Comparison of ENCODE assay signal across 7 cellular contexts in the genomic region with DNA sequence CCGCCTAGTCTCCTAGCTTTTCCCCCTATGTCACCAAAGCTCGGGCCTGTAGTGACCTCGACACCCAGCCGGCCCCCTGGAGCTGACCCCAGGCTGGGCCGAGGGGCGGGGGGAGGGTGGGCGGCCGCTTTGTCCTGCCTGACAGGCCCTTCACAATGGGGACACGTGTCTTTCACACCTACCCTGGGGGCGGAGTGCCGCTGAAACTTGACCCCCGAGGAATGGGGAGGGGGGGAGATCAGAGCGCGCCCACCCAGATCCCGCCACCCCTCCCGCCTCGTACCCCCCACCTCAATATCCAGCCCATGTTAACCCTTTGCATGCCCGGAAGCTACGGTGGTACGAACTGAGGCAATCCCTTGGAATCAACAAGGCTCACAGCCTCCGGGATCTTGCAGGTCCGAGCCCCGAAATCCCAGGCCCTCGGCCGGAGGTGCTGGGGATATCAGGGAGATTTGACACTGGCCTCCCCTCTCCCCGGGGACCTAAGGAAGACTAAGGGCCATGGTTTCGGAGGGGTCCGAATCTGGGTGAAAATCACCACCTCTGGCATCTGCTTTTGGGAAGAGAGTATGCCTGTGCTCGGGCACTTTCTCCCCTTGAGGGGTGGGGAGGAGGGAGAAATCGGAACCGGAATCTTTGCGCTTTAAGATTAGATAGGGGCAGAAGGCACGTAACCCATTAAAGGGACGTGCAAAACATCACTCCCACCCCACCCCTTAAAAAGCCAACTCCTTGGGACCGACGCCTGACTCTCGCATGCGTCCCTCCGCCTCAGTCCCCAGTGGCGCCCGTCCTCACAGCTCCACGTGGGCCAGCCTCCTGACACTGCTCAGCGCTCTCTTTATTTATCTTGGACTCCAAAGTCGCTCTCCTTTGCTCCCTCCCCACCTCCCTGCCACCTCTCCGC. TPM values are rescaled to one million over a fixed set of nuclear protein-coding genes. Genes with fewer than 3 reads are reported as not detected.
DNase-seq lines count a peak whose midpoint lies in the region; ATAC-seq, FAIRE-seq and TF ChIP-seq lines count a peak whose summit lies in the region.

No MANE protein-coding gene starts in this region.

- H3K27ac ChIP-seq in esophagus squamous epithelium (no peak overlapping the region), small intestine (ENCODE audit: low read depth in 1 of 2, low read length in 1 of 2) (no peak overlapping the region)

- no peak for TF ChIP-seq POLR2A in H54 (IDR thresholded peaks at IDR 0.05; ENCODE audit: low read depth, low read length)
- TF ChIP-seq POLR2A in esophagus squamous epithelium (IDR thresholded peaks at IDR 0.05), result no peak

- intact Hi-C loops in esophagus squamous epithelium (cut with DNase I), result no loop called here

- no peak for FAIRE-seq in H54 (lab: Jason Lieb, UNC)
- no peak for FAIRE-seq in RCC 7860 (lab: Jason Lieb, UNC)
- FAIRE-seq in small intestine (lab: Jason Lieb, UNC), result no peak

- peaks cover 5 to 97% (median 19%) of the 10 kb centered on the region in 4 donors for H3K27me3 ChIP-seq in esophagus squamous epithelium
- peaks cover 12 to 15% of the 10 kb centered on the region in 2 donors for H3K27me3 ChIP-seq in small intestine (ENCODE audit: control insufficient read depth in 2 of 2, insufficient read depth in 2 of 2, low read length in 2 of 2)

- peaks cover 36 to 61% (median 45%) of the 10 kb centered on the region in 3 donors for H3K4me1 ChIP-seq in esophagus squamous epithelium
- peaks cover 0 to 9% of the 10 kb centered on the region in 2 donors for H3K4me1 ChIP-seq in small intestine (ENCODE audit: control insufficient read depth in 2 of 2, insufficient read depth in 1 of 2, low read depth in 1 of 2, low read length in 1 of 2)

- no peaks in the 10 kb centered on the region for H3K36me3 ChIP-seq in esophagus squamous epithelium
- H3K36me3 ChIP-seq in small intestine (ENCODE audit: control insufficient read depth in 2 of 2, insufficient read depth in 2 of 2, low read length in 2 of 2), result no peaks in the 10 kb centered on the region

- H3K9me3 ChIP-seq in esophagus squamous epithelium, result no peaks in the 10 kb centered on the region
- no peaks in the 10 kb centered on the region for H3K9me3 ChIP-seq in small intestine (ENCODE audit: control insufficient read depth, low read depth)

- H3K4me3 ChIP-seq in esophagus squamous epithelium (peak overlapping the region in 3 of 4 donors; percentile 24 to 53 (median 34)), small intestine (ENCODE audit: low read depth in 1 of 2, low read length in 2 of 2) (no peak overlapping the region)

- no peak for TF ChIP-seq CTCF in esophagus squamous epithelium (IDR thresholded peaks at IDR 0.05)

- 0% methylated on average over 19 to 21 of the region's 45 CpGs for WGBS in esophagus squamous epithelium, 2 donors
- WGBS in small intestine, 3 donors, result 1 to 3% (median 2%) methylated on average over 42 to 45 of the region's 45 CpGs

- DNase-seq in H54 (ENCODE audit: insufficient read length, low spot score) (peak; percentile 35), RCC 7860 (ENCODE audit: low spot score) (peak; percentile 34), esophagus squamous epithelium (lab: John Stamatoyannopoulos, UW) (no peak), small intestine (peak; percentile 12), GM19240 (ENCODE audit: insufficient read length, low spot score) (no peak)

- ATAC-seq in GM19452 (IDR thresholded peaks at IDR 0.05; ENCODE audit: unreplicated experiment), result no peak
- no peak for ATAC-seq in HG02571 (IDR thresholded peaks at IDR 0.05; ENCODE audit: unreplicated experiment)

RNA-seq across cellular contexts. Expression of a gene that starts 2.6 kb away (rescaled TPM):
- under 1 TPM in 1 of 4 donors, not detected in 3; 0.38 TPM for total RNA-seq in esophagus squamous epithelium
- under 1 TPM in 1 of 3 donors, not detected in 2; 0.79 TPM for polyA plus RNA-seq in small intestine

Comparison
In these comparisons a context has a peak if more than half of its experiments do, and no peak if none do; other contexts are left out.
1. DNase-seq: peak in H54 (single experiment), RCC 7860 (single experiment) and small intestine (single experiment); none in esophagus squamous epithelium (single experiment) and GM19240 (single experiment).
2. H3K4me3 ChIP-seq: peak in esophagus squamous epithelium (3 of 4); none in small intestine (0 of 2).